18 cellular contexts compared by ENCODE assay signal in genomic region chr2:182821172-182821571, GRCh38. TPM values are rescaled to one million over a fixed set of nuclear protein-coding genes. Genes with fewer than 3 reads are reported as not detected.
A peak's percentile ranks its signal among the peaks of the same experiment; 100 is the strongest.
DNase-seq lines count a peak whose midpoint lies in the region; ATAC-seq, FAIRE-seq and TF ChIP-seq lines count a peak whose summit lies in the region.
"Had no signal": no experiment of that assay in that cellular context is flagged by ENCODE, and none has a peak within 500 bp of the region (broad histone marks: within the 10 kb centered on the region; RNA-seq: fewer than 3 reads in every experiment).

No MANE protein-coding gene starts in this region.

- no peak overlapping the region for H4K8ac ChIP-seq in IMR-90 (ENCODE audit: low read depth in 2 of 2, low read length in 2 of 2)

- H2AFZ ChIP-seq in IMR-90 (replicated peaks; ENCODE audit: low read length, poor library complexity) (no peak overlapping the region), K562 (ENCODE audit: low read depth, low read length) (no peak overlapping the region), osteoblast (ENCODE audit: low read length) (no peak overlapping the region)

- H3K9me1 ChIP-seq in IMR-90 (ENCODE audit: insufficient read depth, low read length) (no peaks in the 10 kb centered on the region), K562 (ENCODE audit: control insufficient read depth, insufficient read depth, low read length) (no peaks in the 10 kb centered on the region)

- no peak overlapping the region for H2AK5ac ChIP-seq in IMR-90 (ENCODE audit: low read depth, low read length)

- dilution Hi-C loops in IMR-90 (cut with HindIII; ENCODE audit: low sequenced_read_pairs, unreplicated experiment) = no loop called here

- no peak overlapping the region for H4K91ac ChIP-seq in IMR-90 (ENCODE audit: insufficient read depth, low read depth, low read length)

- H3K9me3 ChIP-seq in IMR-90 (ENCODE audit: control insufficient read depth, insufficient read depth, low read length) (no peaks in the 10 kb centered on the region), K562 (replicated peaks; ENCODE audit: control insufficient read depth, insufficient read depth, low read depth, low read length) (no peaks in the 10 kb centered on the region), ovary (no peaks in the 10 kb centered on the region), osteoblast (ENCODE audit: low read depth, low read length) (no peaks in the 10 kb centered on the region)

- WGBS in IMR-90 (ENCODE audit: extremely low coverage in 2 of 2, insufficient read length in 1 of 2), 2 experiments = no CpG with 5 or more reads among the region's 3 CpGs
- 2% methylated on average over 3 of the region's 3 CpGs for WGBS in K562 (ENCODE audit: insufficient coverage, low coverage, missing lambda C conversion rate)
- WGBS in ovary, 3 donors = 75 to 84% (median 76%) methylated on average over 3 of the region's 3 CpGs

- no peaks in the 10 kb centered on the region for H3K27me3 ChIP-seq in IMR-90 (ENCODE audit: control insufficient read depth, insufficient read depth, low read length)
- peaks cover 2 to 7% of the 10 kb centered on the region in 2 experiments; a peak in 2 of 5 replicates for H3K27me3 ChIP-seq in K562 (ENCODE audit: control insufficient read depth in 2 of 2, insufficient read depth in 2 of 2, low read length in 2 of 2)
- H3K27me3 ChIP-seq in foreskin keratinocyte = peaks cover 20% of the 10 kb centered on the region
- no peaks in the 10 kb centered on the region for H3K27me3 ChIP-seq in ovary
- no peaks in the 10 kb centered on the region for H3K27me3 ChIP-seq in osteoblast (ENCODE audit: insufficient read depth, low read length)

- no peak overlapping the region for H3K14ac ChIP-seq in IMR-90 (replicated peaks; ENCODE audit: low read depth, low read length)

- CTCF ChIA-PET in IMR-90 (lab: Yijun Ruan, JAX) (no interaction called here), K562 (lab: Yijun Ruan, JAX; ENCODE audit: low intra/inter-chr PET ratio) (no interaction called here)

- no peak overlapping the region for H2BK120ac ChIP-seq in IMR-90 (ENCODE audit: low read depth, low read length)

- H3K79me2 ChIP-seq in K562 (ENCODE audit: control insufficient read depth, insufficient read depth, low read length) = no peaks in the 10 kb centered on the region
- no peaks in the 10 kb centered on the region for H3K79me2 ChIP-seq in osteoblast (ENCODE audit: insufficient read depth, low read length)

- FAIRE-seq in K562 (lab: Jason Lieb, UNC) = no peak
- FAIRE-seq: G401.6, GM12891 had no signal

- DNase-seq in NCI-H524 (lab: John Stamatoyannopoulos, UW) (peak; percentile 8 to 48), NCI-H524 treated with DMSO at 0.1 percent for 48 hours (lab: John Stamatoyannopoulos, UW) (no peak), IMR-90 (peak; percentile 23), K562 (ENCODE audit: extremely low read depth in 1 of 4, low spot score in 3 of 4) (peak in 1 of 4 experiments; percentile 3), foreskin keratinocyte (peak; percentile 9 to 35), ovary (no peak), osteoblast (ENCODE audit: insufficient read length, low spot score, missing footprints) (no peak)
- no peak for DNase-seq in activated naive CD4-positive, alpha-beta T cell treated with anti-CD3 and anti-CD28 coated beads, Interleukin-2, amount 50 U/mL, for 16 hours
- DNase-seq: C1 segment of cervical spinal cord; NCI-H1105; NCI-H187; NK-92 treated with Interleukin-12 subunit alpha and Interleukin-12 subunit beta, amount 100 ng/mL, for 24 hours; OCI-M1 had no signal

- H3K4me3 ChIP-seq in IMR-90 (ENCODE audit: insufficient read depth, low read depth, low read length) (no peak overlapping the region), K562 (no peak overlapping the region), ovary (no peak overlapping the region), osteoblast (ENCODE audit: insufficient read depth, low read length) (no peak overlapping the region)
- H3K4me3 ChIP-seq: SK-N-MC had no signal

- H3K4me2 ChIP-seq in IMR-90 (ENCODE audit: low read depth, low read length) (no peak overlapping the region), K562 (ENCODE audit: insufficient read depth, low read length) (no peak overlapping the region), osteoblast (ENCODE audit: insufficient read depth, low read length) (no peak overlapping the region)

- intact Hi-C loops in IMR-90 (cut with micrococcal nuclease) (no loop called here), K562 (cut with micrococcal nuclease) (no loop called here), ovary (cut with DNase I) (no loop called here)

- no peak overlapping the region for H2BK15ac ChIP-seq in IMR-90 (ENCODE audit: low read depth, low read length)

- POLR2A ChIA-PET in IMR-90 (lab: Charles Lee; ENCODE audit: unreplicated experiment) = no interaction called here
- POLR2A ChIA-PET in K562 (lab: Yijun Ruan, JAX) = interaction anchor here (0.5 to 0.6 kb wide), 3 partner anchors 20 to 220 kb away, joined by 3 to 4 read pairs (median 3); no protein-coding TSS in a partner anchor

- H2BK5ac ChIP-seq in IMR-90 (ENCODE audit: low read depth, low read length, poor library complexity, severe bottlenecking) = no peak overlapping the region

- in situ Hi-C loops in IMR-90 (cut with MboI; ENCODE audit: low sequenced_read_pairs) (no loop called here), K562 (cut with MboI) (no loop called here)

- H3K4ac ChIP-seq in IMR-90 (ENCODE audit: low read depth, low read length) = no peak overlapping the region

- H3K23ac ChIP-seq in IMR-90 (ENCODE audit: low read depth, low read length) = no peak overlapping the region

- no peak overlapping the region for H4K5ac ChIP-seq in IMR-90 (ENCODE audit: low read depth, low read length)

- H3K27ac ChIP-seq in IMR-90 (ENCODE audit: insufficient read depth, low read length) (no peak overlapping the region), K562 (ENCODE audit: extremely low read depth, low read depth, low read length) (no peak overlapping the region), foreskin keratinocyte (no peak overlapping the region), ovary (no peak overlapping the region), osteoblast (ENCODE audit: low read depth, low read length) (no peak overlapping the region)
- H3K27ac ChIP-seq: 22Rv1, SK-N-MC had no signal

- H3K4me1 ChIP-seq in IMR-90 (ENCODE audit: control insufficient read depth, insufficient read depth, low read length) (no peaks in the 10 kb centered on the region), K562 (replicated peaks in 1 of 2; ENCODE audit: control insufficient read depth in 2 of 2, insufficient read depth in 2 of 2, low read length in 2 of 2) (no peaks in the 10 kb centered on the region), foreskin keratinocyte (no peaks in the 10 kb centered on the region), ovary (ENCODE audit: insufficient read depth) (no peaks in the 10 kb centered on the region), osteoblast (ENCODE audit: insufficient read depth, low read length) (no peaks in the 10 kb centered on the region)

- H4K20me1 ChIP-seq in IMR-90 (ENCODE audit: insufficient read depth, low read length) (no peaks in the 10 kb centered on the region), K562 (replicated peaks; ENCODE audit: control insufficient read depth, insufficient read depth, low read length) (no peaks in the 10 kb centered on the region), osteoblast (ENCODE audit: insufficient read depth, low read length) (no peaks in the 10 kb centered on the region)

- no peak overlapping the region for H2BK20ac ChIP-seq in IMR-90 (ENCODE audit: low read depth, low read length)

- no peak overlapping the region for H3K18ac ChIP-seq in IMR-90 (ENCODE audit: low read depth, low read length)

- no peak for ATAC-seq in IMR-90 (ENCODE audit: low read depth)
- peak; percentile 42; the same call in 1 of the 3 replicates for ATAC-seq in K562
- peak; percentile 67 for ATAC-seq in foreskin keratinocyte
- ATAC-seq: HCT116 had no signal

- TF ChIP-seq CTCF in IMR-90 (conservative IDR thresholded peaks at IDR 0.05; ENCODE audit: low read depth, low read length) (no peak), K562 (IDR thresholded peaks at IDR 0.05 in 2 of 3, conservative IDR thresholded peaks at IDR 0.05 in 1 of 3; ENCODE audit: insufficient read depth in 2 of 3, low read depth in 1 of 3, low read length in 3 of 3) (no peak), foreskin keratinocyte (conservative IDR thresholded peaks at IDR 0.05) (no peak), ovary (IDR thresholded peaks at IDR 0.05) (no peak), osteoblast (IDR thresholded peaks at IDR 0.05; ENCODE audit: extremely low read depth, low read depth, low read length) (no peak)

- H3K79me1 ChIP-seq in IMR-90 (ENCODE audit: low read depth in 1 of 2, low read length in 2 of 2) = no peaks in the 10 kb centered on the region

- TF ChIP-seq POLR2A in IMR-90 (IDR thresholded peaks at IDR 0.05; ENCODE audit: low read depth, low read length) (no peak), K562 (conservative IDR thresholded peaks at IDR 0.05) (no peak), ovary (IDR thresholded peaks at IDR 0.05) (no peak)

- no peaks in the 10 kb centered on the region for H3K36me3 ChIP-seq in IMR-90 (ENCODE audit: control insufficient read depth, insufficient read depth, low read length)
- no peaks in the 10 kb centered on the region for H3K36me3 ChIP-seq in K562 (ENCODE audit: control insufficient read depth, insufficient read depth, low read length)
- no peaks in the 10 kb centered on the region for H3K36me3 ChIP-seq in ovary
- H3K36me3 ChIP-seq in osteoblast (ENCODE audit: insufficient read depth, low read length) = no peaks in the 10 kb centered on the region

- H3K56ac ChIP-seq in IMR-90 (ENCODE audit: extremely low read depth, insufficient read depth, low read length) = no peak overlapping the region

- BruUV-seq in IMR-90 (replicated peaks; lab: Mats Ljungman, UMichigan) (no TSS peak), K562 (replicated peaks; lab: Mats Ljungman, UMichigan) (no TSS peak)

- no peak for TF ChIP-seq RAD21 in IMR-90 (IDR thresholded peaks at IDR 0.05; ENCODE audit: low read length)
- no peak for TF ChIP-seq RAD21 in K562 (CRISPR knock-in tag; conservative IDR thresholded peaks at IDR 0.05 in 1 of 2, IDR thresholded peaks at IDR 0.05 in 1 of 2)

- H3K9ac ChIP-seq in IMR-90 (ENCODE audit: low read depth, low read length) (no peak overlapping the region), K562 (ENCODE audit: insufficient read depth in 1 of 2, low read depth in 2 of 2, low read length in 2 of 2) (no peak overlapping the region)

- TF ChIP-seq EP300 in K562 (IDR thresholded peaks at IDR 0.05; ENCODE audit: low read length) (no peak), ovary (IDR thresholded peaks at IDR 0.05) (no peak)

- no peak overlapping the region for H2AK9ac ChIP-seq in IMR-90 (replicated peaks; ENCODE audit: low read depth, low read length, poor library complexity)

RNA-seq across cellular contexts. Expression of gene FRZB, which starts 45.3 kb away (rescaled TPM):
- 0.18 and 0.28 TPM in 2 replicates for total RNA-seq in IMR-90 (2012; rRNA removed)
- 1.1 and 1.2 TPM in 2 replicates for polyA plus RNA-seq in IMR-90 (2012; rRNA removed)
- 1.1 and 1.9 TPM in 2 replicates for polyA plus RNA-seq in IMR-90 (2012; cell fraction: cytosol; rRNA removed)
- 0.33 and 0.64 TPM in 2 replicates for polyA plus RNA-seq in IMR-90 (2012; cell fraction: nucleus; rRNA removed; ENCODE audit: low replicate concordance)
- total RNA-seq in K562 (2011; cell fraction: chromatin; rRNA removed; ENCODE audit: low replicate concordance) = 0.12 and 0.44 TPM in 2 replicates
- 0.17 and 0.26 TPM in 2 replicates for total RNA-seq in K562 (2011; cell fraction: nucleolus; rRNA removed)
- 0.15 and 0.38 TPM in 2 replicates for total RNA-seq in K562 (2011; cell fraction: nucleoplasm; rRNA removed)
- total RNA-seq in K562 (2014; rRNA removed) = not detected in 2 replicates
- total RNA-seq in K562 (2014; rRNA removed; fragmentation: Illumina TruSeq; extraction: Trizol) = 0.06 TPM in 1 of 2 replicates, not detected in the other
- not detected in 2 replicates for total RNA-seq in K562 (2015; rRNA removed; fragmentation: Illumina TruSeq; extraction: Trizol)
- total RNA-seq in K562 (2021) = not detected in 2 replicates
- polyA plus RNA-seq in K562 (2011; rRNA removed) = 0.01 and 0.11 TPM in 2 replicates
- polyA plus RNA-seq in K562 (2011; cell fraction: cytosol; rRNA removed) = 0.01 TPM in 1 of 2 replicates, not detected in the other
- 0.21 and 0.34 TPM in 2 replicates for polyA plus RNA-seq in K562 (2011; cell fraction: nucleus; rRNA removed)
- 0.03 and 0.11 TPM in 2 replicates for polyA plus RNA-seq in K562 (2012)
- polyA plus RNA-seq in K562 (2014; fragmentation: Illumina TruSeq; extraction: Trizol) = 0.03 and 0.08 TPM in 2 replicates
- polyA plus RNA-seq in K562 (2014; fragmentation: Nextera tagmentation; extraction: Ambion mirVana) = not detected
- polyA plus RNA-seq in K562 (2014; rRNA removed) = 0.03 and 0.05 TPM in 2 replicates
- polyA minus RNA-seq in K562 (2011; rRNA and poly(A)+ RNA removed) = 0.06 TPM in 1 of 2 replicates, not detected in the other
- polyA minus RNA-seq in K562 (2011; cell fraction: cytosol; rRNA and poly(A)+ RNA removed) = not detected in 2 replicates
- 0.13 and 0.22 TPM in 2 replicates for polyA minus RNA-seq in K562 (2011; cell fraction: nucleus; rRNA and poly(A)+ RNA removed)
- not detected in 2 replicates for total RNA-seq in foreskin keratinocyte
- not detected in 2 replicates for polyA plus RNA-seq in foreskin keratinocyte
- total RNA-seq in ovary = 1 to 10 TPM; 2.8 to 6.3 (median 3.8) TPM
- polyA plus RNA-seq in ovary = 10 to 100 TPM; 12.6 to 22.8 TPM
- 0.29 and 0.36 TPM in 2 replicates for total RNA-seq in osteoblast

Comparison
In these comparisons a context has a peak if more than half of its experiments do, and no peak if none do; other contexts are left out.
1. DNase-seq: peak in NCI-H524 (2 of 2), IMR-90 (single experiment) and foreskin keratinocyte (2 of 2); none in NCI-H524 treated with DMSO at 0.1 percent for 48 hours (single experiment), ovary (0 of 5), activated naive CD4-positive, alpha-beta T cell treated with anti-CD3 and anti-CD28 coated beads, Interleukin-2, amount 50 U/mL, for 16 hours (single experiment) and osteoblast (single experiment).